ENCODE assay signal across 29 cellular contexts in the genomic region with DNA sequence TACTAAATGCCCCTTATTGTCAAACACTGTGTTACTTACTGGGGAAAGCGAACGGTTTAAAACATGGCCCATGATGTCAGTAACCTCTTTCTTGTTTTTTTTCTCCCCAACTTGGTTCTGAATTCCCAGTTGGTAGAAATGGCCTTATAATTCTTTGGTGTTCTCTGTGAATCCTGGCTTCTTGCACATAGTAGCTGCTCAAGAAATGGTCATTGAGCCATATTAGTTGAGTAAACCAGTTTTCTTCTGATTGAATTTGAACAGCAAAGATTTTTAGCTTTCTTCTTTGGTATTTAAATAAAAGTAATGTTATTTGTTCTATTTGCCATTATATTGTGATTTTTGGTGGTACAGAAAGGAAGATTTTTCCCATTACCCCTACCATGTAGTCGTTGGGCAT.
DNase-seq lines count a peak whose midpoint lies in the region; ATAC-seq and TF ChIP-seq lines count a peak whose summit lies in the region.
"Had no signal": no experiment of that assay in that cellular context is flagged by ENCODE, and none has a peak within 500 bp of the region (broad histone marks: within the 10 kb centered on the region; RNA-seq: fewer than 3 reads in every experiment).

No MANE protein-coding gene starts in this region.

- H3K4me3 ChIP-seq in esophagus squamous epithelium, result no peak overlapping the region
- H3K4me3 ChIP-seq in gastrocnemius medialis, result no peak overlapping the region
- H3K4me3 ChIP-seq: dorsolateral prefrontal cortex, GM23338, mucosa of descending colon, smooth muscle cell had no signal

- intact Hi-C loops in Calu3 (cut with micrococcal nuclease; ENCODE audit: unreplicated experiment), result no loop called here
- intact Hi-C loops in esophagus squamous epithelium (cut with DNase I), result no loop called here
- intact Hi-C loops in gastrocnemius medialis (cut with DNase I; ENCODE audit: low total_unique reads), result no loop called here

- CTCF ChIA-PET in Calu3 (lab: Charles Lee), result interaction anchor here (0.6 to 1.3 kb wide), 3 partner anchors 12 to 160 kb away, joined by 4 to 11 read pairs (median 5); no protein-coding TSS in a partner anchor

- peak overlapping the region; percentile 65 for H3K27ac Mint-ChIP-seq in Calu3 (ENCODE audit: unreplicated experiment)
- H3K27ac Mint-ChIP-seq: activated CD4-positive, alpha-beta T cell treated with anti-CD3 and anti-CD28 coated beads, Interleukin-2, amount 10 ng/mL, durations not matched to agents 24 days and 14 days; activated naive CD8-positive, alpha-beta T cell; CD4-positive, alpha-beta memory T cell; GM23338; immature natural killer cell; nephron progenitor cell; WTC11 had no signal

- peaks cover 28% of the 10 kb centered on the region for H3K4me1 Mint-ChIP-seq in Calu3 (ENCODE audit: low read depth, unreplicated experiment)
- H3K4me1 Mint-ChIP-seq: activated CD4-positive, alpha-beta T cell treated with anti-CD3 and anti-CD28 coated beads, Interleukin-2, amount 10 ng/mL, durations not matched to agents 24 days and 14 days; CD4-positive, alpha-beta memory T cell; immature natural killer cell had no signal

- 95 to 96% methylated on average over 3 of the region's 3 CpGs for WGBS in esophagus squamous epithelium, 2 donors

- TF ChIP-seq POLR2A in esophagus squamous epithelium (IDR thresholded peaks at IDR 0.05), result no peak
- TF ChIP-seq POLR2A in gastrocnemius medialis (IDR thresholded peaks at IDR 0.05), result no peak

- peaks cover 0 to 7% (median 0%) of the 10 kb centered on the region in 3 donors for H3K36me3 ChIP-seq in esophagus squamous epithelium
- no peaks in the 10 kb centered on the region for H3K36me3 ChIP-seq in gastrocnemius medialis

- no peak overlapping the region for H3K4me3 Mint-ChIP-seq in Calu3 (ENCODE audit: low read depth, unreplicated experiment)
- H3K4me3 Mint-ChIP-seq: activated CD4-positive, alpha-beta T cell treated with anti-CD3 and anti-CD28 coated beads, Interleukin-2, amount 10 ng/mL, durations not matched to agents 24 days and 14 days; activated naive CD8-positive, alpha-beta T cell; CD4-positive, alpha-beta memory T cell; GM23338; immature natural killer cell; nephron progenitor cell; WTC11 had no signal

- H3K9me3 ChIP-seq in esophagus squamous epithelium, result no peaks in the 10 kb centered on the region
- H3K9me3 ChIP-seq in gastrocnemius medialis, result no peaks in the 10 kb centered on the region
- H3K9me3 ChIP-seq: mucosa of descending colon had no signal

- in situ Hi-C loops in gastrocnemius medialis (cut with MboI; ENCODE audit: low sequenced_read_pairs in 4 of 4), result no loop called here

- H3K27me3 ChIP-seq in esophagus squamous epithelium (no peaks in the 10 kb centered on the region), gastrocnemius medialis (no peaks in the 10 kb centered on the region)
- H3K27me3 ChIP-seq: dorsolateral prefrontal cortex had no signal

- H3K27ac ChIP-seq in VCaP (peak overlapping the region; percentile 55), esophagus squamous epithelium (peak overlapping the region; percentile 29 to 68 (median 64)), gastrocnemius medialis (peak overlapping the region in 3 of 4 donors; percentile 62 to 72 (median 68))

- H3K9me3 Mint-ChIP-seq in Calu3 (ENCODE audit: low read depth, unreplicated experiment), result no peaks in the 10 kb centered on the region
- H3K9me3 Mint-ChIP-seq: activated CD4-positive, alpha-beta T cell treated with anti-CD3 and anti-CD28 coated beads, Interleukin-2, amount 10 ng/mL, durations not matched to agents 24 days and 14 days; CD4-positive, alpha-beta memory T cell; GM23338; immature natural killer cell; nephron progenitor cell; WTC11 had no signal

- no peaks in the 10 kb centered on the region for H3K36me3 Mint-ChIP-seq in Calu3 (ENCODE audit: insufficient read depth, unreplicated experiment)
- H3K36me3 Mint-ChIP-seq: CD4-positive, alpha-beta memory T cell; WTC11 had no signal

- DNase-seq in Calu3, result no peak
- DNase-seq in esophagus squamous epithelium (lab: John Stamatoyannopoulos, UW), result no peak
- no peak for DNase-seq in gastrocnemius medialis
- DNase-seq in NCI-H1105 (lab: John Stamatoyannopoulos, UW), result no peak
- no peak for DNase-seq in T-helper 1 cell
- no peak for DNase-seq in RKO (ENCODE audit: low spot score)
- DNase-seq: activated CD4-positive, alpha-beta T cell treated with anti-CD3 and anti-CD28 coated beads, Interleukin-2, amount 10 ng/mL, durations not matched to agents 24 days and 14 days; activated effector memory CD4-positive, alpha-beta T cell treated with anti-CD3 and anti-CD28 coated beads, Interleukin-2, amount 50 U/mL, for 16 hours; CD4-positive, alpha-beta memory T cell; central memory CD4-positive, alpha-beta T cell; dorsolateral prefrontal cortex; hypothalamus; immature natural killer cell; KBM-7; left cardiac atrium; MM.1S; mucosa of descending colon; NCI-H1417; NCI-H2029 treated with DMSO at 0.1 percent for 48 hours; NCI-H526 treated with DMSO at 0.1 percent for 48 hours; nephron progenitor cell; retina; stimulated activated naive CD4-positive, alpha-beta T cell treated with Interleukin-2 at 50 U/mL for 16 hours had no signal

- BruUV-seq in Calu3 (replicated peaks; lab: Mats Ljungman, UMichigan), result no TSS peak

- H3K4me1 ChIP-seq in esophagus squamous epithelium, result peaks cover 21 to 78% (median 42%) of the 10 kb centered on the region in 3 donors
- peaks cover 62 to 66% of the 10 kb centered on the region in 2 donors for H3K4me1 ChIP-seq in gastrocnemius medialis

- H3K27me3 Mint-ChIP-seq in Calu3 (ENCODE audit: unreplicated experiment), result no peaks in the 10 kb centered on the region
- H3K27me3 Mint-ChIP-seq: activated naive CD8-positive, alpha-beta T cell; CD4-positive, alpha-beta memory T cell had no signal

- TF ChIP-seq CTCF in Calu3 (IDR thresholded peaks at IDR 0.05; ENCODE audit: unreplicated experiment) (no peak), VCaP (conservative IDR thresholded peaks at IDR 0.05) (no peak), esophagus squamous epithelium (IDR thresholded peaks at IDR 0.05) (no peak), gastrocnemius medialis (IDR thresholded peaks at IDR 0.05 in 4 of 5, conservative IDR thresholded peaks at IDR 0.05 in 1 of 5) (no peak)

- no peak for ATAC-seq in gastrocnemius medialis
- ATAC-seq in HG03025 (IDR thresholded peaks at IDR 0.05; ENCODE audit: low FRiP score, unreplicated experiment), result no peak
- ATAC-seq: GM23338, WTC11 had no signal
